25 cellular contexts compared by ENCODE assay signal in genomic region chr16:31080756-31081419, GRCh38. TPM values are rescaled to one million over a fixed set of nuclear protein-coding genes. Genes with fewer than 3 reads are reported as not detected.
DNase-seq lines count a peak whose midpoint lies in the region; ATAC-seq and TF ChIP-seq lines count a peak whose summit lies in the region.
"Had no signal": no experiment of that assay in that cellular context is flagged by ENCODE, and none has a peak within 500 bp of the region (broad histone marks: within the 10 kb centered on the region; RNA-seq: fewer than 3 reads in every experiment).

No MANE protein-coding gene starts in this region.

- peak overlapping the region; percentile 20 to 42 for H3K27ac Mint-ChIP-seq in stimulated activated naive CD8-positive, alpha-beta T cell treated with anti-CD3 and anti-CD28 coated beads, Interleukin-15, amount 100 ng/mL, for 72 hours
- H3K27ac Mint-ChIP-seq in nephron progenitor cell = peak overlapping the region; percentile 61
- no peak overlapping the region for H3K27ac Mint-ChIP-seq in activated T-helper 1 cell treated with anti-CD3 and anti-CD28 coated beads, Interleukin-12 subunit alpha, Interleukin-12 subunit beta, Interleukin-2, Interleukin-4 antibody, amounts not matched to agents 30 ng/mL and 10 ng/mL and 1 ng/mL, durations not matched to agents 14 hours and 24 hours and 36 hours
- H3K27ac Mint-ChIP-seq: mesothelial cell of epicardium had no signal

- H3K4me3 Mint-ChIP-seq in stimulated activated naive CD8-positive, alpha-beta T cell treated with anti-CD3 and anti-CD28 coated beads, Interleukin-15, amount 100 ng/mL, for 72 hours = peak overlapping the region in 1 of 2 donors; percentile 13
- no peak overlapping the region for H3K4me3 Mint-ChIP-seq in nephron progenitor cell
- H3K4me3 Mint-ChIP-seq in activated T-helper 1 cell treated with anti-CD3 and anti-CD28 coated beads, Interleukin-12 subunit alpha, Interleukin-12 subunit beta, Interleukin-2, Interleukin-4 antibody, amounts not matched to agents 30 ng/mL and 10 ng/mL and 1 ng/mL, durations not matched to agents 14 hours and 24 hours and 36 hours = no peak overlapping the region
- H3K4me3 Mint-ChIP-seq: brain; mesothelial cell of epicardium; naive thymus-derived CD4-positive, alpha-beta T cell had no signal

- H3K36me3 Mint-ChIP-seq in nephron progenitor cell (ENCODE audit: low read depth) = peaks cover 32% of the 10 kb centered on the region
- peaks cover 32% of the 10 kb centered on the region for H3K36me3 Mint-ChIP-seq in activated T-helper 1 cell treated with anti-CD3 and anti-CD28 coated beads, Interleukin-12 subunit alpha, Interleukin-12 subunit beta, Interleukin-2, Interleukin-4 antibody, amounts not matched to agents 30 ng/mL and 10 ng/mL and 1 ng/mL, durations not matched to agents 14 hours and 24 hours and 36 hours (ENCODE audit: low read depth)

- H3K27me3 Mint-ChIP-seq in stimulated activated naive CD8-positive, alpha-beta T cell treated with anti-CD3 and anti-CD28 coated beads, Interleukin-15, amount 100 ng/mL, for 72 hours = no peaks in the 10 kb centered on the region
- H3K27me3 Mint-ChIP-seq in nephron progenitor cell (ENCODE audit: low read depth, poor library complexity) = peaks cover 3% of the 10 kb centered on the region
- H3K27me3 Mint-ChIP-seq in activated T-helper 1 cell treated with anti-CD3 and anti-CD28 coated beads, Interleukin-12 subunit alpha, Interleukin-12 subunit beta, Interleukin-2, Interleukin-4 antibody, amounts not matched to agents 30 ng/mL and 10 ng/mL and 1 ng/mL, durations not matched to agents 14 hours and 24 hours and 36 hours (ENCODE audit: insufficient read depth) = no peaks in the 10 kb centered on the region
- H3K27me3 Mint-ChIP-seq: naive thymus-derived CD4-positive, alpha-beta T cell had no signal

- H3K9ac ChIP-seq in NT2/D1 (ENCODE audit: insufficient read length, low read depth) = peak overlapping the region; percentile 5
- H3K9ac ChIP-seq: BLaER1, KMS-11 had no signal

- no peaks in the 10 kb centered on the region for H3K27me3 ChIP-seq in NT2/D1 (ENCODE audit: insufficient read depth, insufficient read length)
- H3K27me3 ChIP-seq: BLaER1, pancreas, SJCRH30, suprapubic skin had no signal

- no peaks in the 10 kb centered on the region for H3K9me3 ChIP-seq in NT2/D1 (ENCODE audit: insufficient read depth, low read length)
- H3K9me3 ChIP-seq: BLaER1, pancreas, SJCRH30, suprapubic skin had no signal

- no peaks in the 10 kb centered on the region for H3K9me3 Mint-ChIP-seq in stimulated activated naive CD8-positive, alpha-beta T cell treated with anti-CD3 and anti-CD28 coated beads, Interleukin-15, amount 100 ng/mL, for 72 hours
- no peaks in the 10 kb centered on the region for H3K9me3 Mint-ChIP-seq in nephron progenitor cell
- H3K9me3 Mint-ChIP-seq in activated T-helper 1 cell treated with anti-CD3 and anti-CD28 coated beads, Interleukin-12 subunit alpha, Interleukin-12 subunit beta, Interleukin-2, Interleukin-4 antibody, amounts not matched to agents 30 ng/mL and 10 ng/mL and 1 ng/mL, durations not matched to agents 14 hours and 24 hours and 36 hours = no peaks in the 10 kb centered on the region
- H3K9me3 Mint-ChIP-seq: brain; mesothelial cell of epicardium; naive thymus-derived CD4-positive, alpha-beta T cell had no signal

- H3K4me1 Mint-ChIP-seq in stimulated activated naive CD8-positive, alpha-beta T cell treated with anti-CD3 and anti-CD28 coated beads, Interleukin-15, amount 100 ng/mL, for 72 hours = peaks cover 57% of the 10 kb centered on the region
- peaks cover 8% of the 10 kb centered on the region for H3K4me1 Mint-ChIP-seq in nephron progenitor cell
- peaks cover 4% of the 10 kb centered on the region for H3K4me1 Mint-ChIP-seq in activated T-helper 1 cell treated with anti-CD3 and anti-CD28 coated beads, Interleukin-12 subunit alpha, Interleukin-12 subunit beta, Interleukin-2, Interleukin-4 antibody, amounts not matched to agents 30 ng/mL and 10 ng/mL and 1 ng/mL, durations not matched to agents 14 hours and 24 hours and 36 hours (ENCODE audit: low read depth)
- H3K4me1 Mint-ChIP-seq: mesothelial cell of epicardium had no signal

- peaks cover 9% of the 10 kb centered on the region for H3K4me1 ChIP-seq in NT2/D1 (ENCODE audit: insufficient read depth, insufficient read length)
- H3K4me1 ChIP-seq: pancreas had no signal

- H3K4me3 ChIP-seq in NT2/D1 (ENCODE audit: insufficient read length, low read depth) = no peak overlapping the region
- H3K4me3 ChIP-seq: BLaER1, pancreas, SJCRH30, suprapubic skin had no signal

- ATAC-seq in stimulated activated naive CD8-positive, alpha-beta T cell treated with anti-CD3 and anti-CD28 coated beads, Interleukin-15, amount 100 ng/mL, for 72 hours = no peak
- ATAC-seq in stimulated activated naive CD8-positive, alpha-beta T cell treated with anti-CD3 and anti-CD28 coated beads, Interleukin-15, Interleukin-2, amounts not matched to agents 100 U/mL and 50 U/mL, for 24 hours = no peak
- ATAC-seq in GM21737 (IDR thresholded peaks at IDR 0.05; ENCODE audit: unreplicated experiment) = no peak
- ATAC-seq in GM21825 (IDR thresholded peaks at IDR 0.05; ENCODE audit: unreplicated experiment) = no peak
- ATAC-seq: left ventricle myocardium superior; naive thymus-derived CD4-positive, alpha-beta T cell; pancreas had no signal

- no peak for TF ChIP-seq CTCF in nephron progenitor cell (IDR thresholded peaks at IDR 0.05)

- peaks cover 96% of the 10 kb centered on the region for H3K36me3 ChIP-seq in NT2/D1 (ENCODE audit: insufficient read depth, insufficient read length, low read length)

- intact Hi-C loops in activated T-helper 1 cell treated with anti-CD3 and anti-CD28 coated beads, Interleukin-12 subunit alpha, Interleukin-12 subunit beta, Interleukin-2, Interleukin-4 antibody, amounts not matched to agents 30 ng/mL and 10 ng/mL and 1 ng/mL, durations not matched to agents 14 hours and 24 hours and 36 hours (cut with micrococcal nuclease) = no loop called here

- no peak for DNase-seq in stimulated activated naive CD8-positive, alpha-beta T cell treated with anti-CD3 and anti-CD28 coated beads, Interleukin-15, amount 100 ng/mL, for 72 hours
- no peak for DNase-seq in stimulated activated naive CD8-positive, alpha-beta T cell treated with anti-CD3 and anti-CD28 coated beads, Interleukin-15, Interleukin-2, amounts not matched to agents 100 U/mL and 50 U/mL, for 24 hours
- DNase-seq in NT2/D1 (ENCODE audit: low read depth, low spot score) = no peak
- DNase-seq in nephron progenitor cell = no peak
- no peak for DNase-seq in RKO (ENCODE audit: low spot score)
- no peak for DNase-seq in activated T-helper 1 cell treated with anti-CD3 and anti-CD28 coated beads, Interleukin-12 subunit alpha, Interleukin-12 subunit beta, Interleukin-2, Interleukin-4 antibody, amounts not matched to agents 30 ng/mL and 10 ng/mL and 1 ng/mL, durations not matched to agents 14 hours and 24 hours and 36 hours (ENCODE audit: low spot score)
- DNase-seq: activated CD4-positive, alpha-beta T cell treated with anti-CD3 and anti-CD28 coated beads, Interleukin-2, amount 50 U/mL, for 48 hours; activated CD4-positive, CD25-positive, alpha-beta regulatory T cell; activated CD8-positive, alpha-beta memory T cell treated with anti-CD3 and anti-CD28 coated beads, Interleukin-2, amount 50 U/mL, for 48 hours; activated gamma-delta T cell; COR-L47; DND-41; left ventricle myocardium superior; naive thymus-derived CD4-positive, alpha-beta T cell; NCI-H1694; NCI-H510A; SJCRH30 had no signal

RNA-seq across cellular contexts. Expression of gene ZNF646, which starts 6.7 kb away (rescaled TPM):
- 25.3 and 26.1 TPM in 2 replicates for total RNA-seq in activated T-helper 1 cell treated with anti-CD3 and anti-CD28 coated beads, Interleukin-12 subunit alpha, Interleukin-12 subunit beta, Interleukin-2, Interleukin-4 antibody, amounts not matched to agents 30 ng/mL and 10 ng/mL and 1 ng/mL, durations not matched to agents 14 hours and 24 hours and 36 hours

RNA-seq across cellular contexts. Expression of gene ZNF668, which starts 6.8 kb away (rescaled TPM):
- 14.9 and 15.1 TPM in 2 replicates for total RNA-seq in activated T-helper 1 cell treated with anti-CD3 and anti-CD28 coated beads, Interleukin-12 subunit alpha, Interleukin-12 subunit beta, Interleukin-2, Interleukin-4 antibody, amounts not matched to agents 30 ng/mL and 10 ng/mL and 1 ng/mL, durations not matched to agents 14 hours and 24 hours and 36 hours

RNA-seq across cellular contexts. Expression of gene PRSS53, which starts 7.9 kb away (rescaled TPM):
- 3.1 and 4.7 TPM in 2 replicates for total RNA-seq in activated T-helper 1 cell treated with anti-CD3 and anti-CD28 coated beads, Interleukin-12 subunit alpha, Interleukin-12 subunit beta, Interleukin-2, Interleukin-4 antibody, amounts not matched to agents 30 ng/mL and 10 ng/mL and 1 ng/mL, durations not matched to agents 14 hours and 24 hours and 36 hours

RNA-seq across cellular contexts. Expression of gene VKORC1, which starts 13.7 kb away (rescaled TPM):
- 47.3 and 53.0 TPM in 2 replicates for total RNA-seq in activated T-helper 1 cell treated with anti-CD3 and anti-CD28 coated beads, Interleukin-12 subunit alpha, Interleukin-12 subunit beta, Interleukin-2, Interleukin-4 antibody, amounts not matched to agents 30 ng/mL and 10 ng/mL and 1 ng/mL, durations not matched to agents 14 hours and 24 hours and 36 hours

RNA-seq across cellular contexts. Expression of gene BCKDK, which starts 27.3 kb away (rescaled TPM):
- total RNA-seq in activated T-helper 1 cell treated with anti-CD3 and anti-CD28 coated beads, Interleukin-12 subunit alpha, Interleukin-12 subunit beta, Interleukin-2, Interleukin-4 antibody, amounts not matched to agents 30 ng/mL and 10 ng/mL and 1 ng/mL, durations not matched to agents 14 hours and 24 hours and 36 hours = 43.6 and 44.8 TPM in 2 replicates
